Comparison of ENCODE assay signal across 2 cellular contexts in genomic region chr13:20121154-20121515, GRCh38.
TF ChIP-seq lines count a peak whose summit lies in the region.

No MANE protein-coding gene starts in this region.

TF ChIP-seq in HCT116, 20 proteins besides CTCF, POLR2A, EP300 and RAD21:
- TF ChIP-seq, protein P1, sequence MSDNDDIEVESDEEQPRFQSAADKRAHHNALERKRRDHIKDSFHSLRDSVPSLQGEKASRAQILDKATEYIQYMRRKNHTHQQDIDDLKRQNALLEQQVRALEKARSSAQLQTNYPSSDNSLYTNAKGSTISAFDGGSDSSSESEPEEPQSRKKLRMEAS (IDR thresholded peaks at IDR 0.05): no peak
- no peak for TF ChIP-seq FOSL1 (IDR thresholded peaks at IDR 0.05; ENCODE audit: low read depth)

TF ChIP-seq in HepG2, 621 proteins besides CTCF, POLR2A, EP300 and RAD21 (continues in another document):
- TF ChIP-seq BCL3 (CRISPR knock-in tag; IDR thresholded peaks at IDR 0.05) (no peak), PHF8 (CRISPR knock-in tag; IDR thresholded peaks at IDR 0.05) (peak; percentile 6; the same call in 1 of the 2 replicates), SP140L (CRISPR knock-in tag; IDR thresholded peaks at IDR 0.05; ENCODE audit: borderline replicate concordance) (no peak), YEATS4 (CRISPR knock-in tag; IDR thresholded peaks at IDR 0.05; ENCODE audit: borderline replicate concordance) (no peak), ZFP41 (CRISPR knock-in tag; IDR thresholded peaks at IDR 0.05; ENCODE audit: borderline replicate concordance) (no peak), HNF4A (CRISPR knock-in tag; IDR thresholded peaks at IDR 0.05) (0 out of 2 replicates have a peak, but pooled peaks have one; percentile 3), ZNF24 (IDR thresholded peaks at IDR 0.05) (no peak), ZNF678 (CRISPR knock-in tag; IDR thresholded peaks at IDR 0.05) (no peak), CENPX (CRISPR knock-in tag; IDR thresholded peaks at IDR 0.05) (no peak), BHLHE40 (IDR thresholded peaks at IDR 0.05; ENCODE audit: low read length) (no peak), ZFP90 (CRISPR knock-in tag; IDR thresholded peaks at IDR 0.05; ENCODE audit: borderline replicate concordance) (0 out of 2 replicates have a peak, but pooled peaks have one; percentile 29), GTF2F1 (IDR thresholded peaks at IDR 0.05; ENCODE audit: low read length) (no peak), MBNL3 (CRISPR knock-in tag; conservative IDR thresholded peaks at IDR 0.05) (no peak), ZNF263 (CRISPR knock-in tag; IDR thresholded peaks at IDR 0.05) (no peak), TMF1 (CRISPR knock-in tag; IDR thresholded peaks at IDR 0.05; ENCODE audit: low read depth) (no peak), ZBTB1 (CRISPR knock-in tag; IDR thresholded peaks at IDR 0.05; ENCODE audit: borderline replicate concordance) (no peak), SP4 (CRISPR knock-in tag; IDR thresholded peaks at IDR 0.05) (no peak), HCFC1 (IDR thresholded peaks at IDR 0.05; ENCODE audit: low read depth, low read length) (no peak), ARID2 (CRISPR knock-in tag; IDR thresholded peaks at IDR 0.05; ENCODE audit: borderline replicate concordance) (no peak), ZFP91 (CRISPR knock-in tag; IDR thresholded peaks at IDR 0.05; ENCODE audit: borderline replicate concordance) (no peak), ZNF562 (CRISPR knock-in tag; IDR thresholded peaks at IDR 0.05; ENCODE audit: borderline replicate concordance) (no peak), KMT2B (CRISPR knock-in tag; IDR thresholded peaks at IDR 0.05) (no peak), RFX3 (CRISPR knock-in tag; IDR thresholded peaks at IDR 0.05) (no peak), ZNF20 (CRISPR knock-in tag; IDR thresholded peaks at IDR 0.05) (no peak), HMG20B (CRISPR knock-in tag; conservative IDR thresholded peaks at IDR 0.05) (no peak), FOXC1 (CRISPR knock-in tag; IDR thresholded peaks at IDR 0.05; ENCODE audit: borderline replicate concordance) (no peak), PPARG (CRISPR knock-in tag; conservative IDR thresholded peaks at IDR 0.05) (no peak), ZNF609 (CRISPR knock-in tag; IDR thresholded peaks at IDR 0.05; ENCODE audit: borderline replicate concordance) (no peak), DNMT3B (CRISPR knock-in tag; conservative IDR thresholded peaks at IDR 0.05) (no peak), BRCA1 (CRISPR knock-in tag; IDR thresholded peaks at IDR 0.05) (no peak), ZNF274 (CRISPR knock-in tag; IDR thresholded peaks at IDR 0.05) (no peak), ZNF720 (CRISPR knock-in tag; IDR thresholded peaks at IDR 0.05) (no peak), ZNF768 (CRISPR knock-in tag; IDR thresholded peaks at IDR 0.05) (no peak), MEIS1 (CRISPR knock-in tag; IDR thresholded peaks at IDR 0.05; ENCODE audit: borderline replicate concordance) (no peak), SAP130 (CRISPR knock-in tag; IDR thresholded peaks at IDR 0.05; ENCODE audit: low read depth) (peak; percentile 28; the same call in 1 of the 2 replicates), SIN3B (IDR thresholded peaks at IDR 0.05; ENCODE audit: low read length) (no peak), NCOR1 (IDR thresholded peaks at IDR 0.05; ENCODE audit: borderline replicate concordance, low read length) (no peak), ZNF234 (CRISPR knock-in tag; conservative IDR thresholded peaks at IDR 0.05) (no peak), TBL1XR1 (IDR thresholded peaks at IDR 0.05; ENCODE audit: borderline replicate concordance, low read length, partially characterized antibody) (no peak), ZNF687 (CRISPR knock-in tag; IDR thresholded peaks at IDR 0.05) (0 out of 2 replicates have a peak, but pooled peaks have one; percentile 14), ZSCAN31 (CRISPR knock-in tag; IDR thresholded peaks at IDR 0.05; ENCODE audit: low read depth) (no peak), HNRNPLL (IDR thresholded peaks at IDR 0.05; ENCODE audit: low read depth, low read length, poor library complexity, severe bottlenecking) (no peak), ZNF3 (CRISPR knock-in tag; IDR thresholded peaks at IDR 0.05) (no peak), ZBTB7B (CRISPR knock-in tag; IDR thresholded peaks at IDR 0.05) (no peak), MED8 (CRISPR knock-in tag; IDR thresholded peaks at IDR 0.05; ENCODE audit: insufficient replicate concordance) (no peak), ESRRA (CRISPR knock-in tag; IDR thresholded peaks at IDR 0.05; ENCODE audit: low read depth) (no peak), TEAD3 (CRISPR knock-in tag; optimal IDR thresholded peaks at IDR 0.05; ENCODE audit: borderline replicate concordance) (peak; percentile 26)
- TF ChIP-seq, protein P2, sequence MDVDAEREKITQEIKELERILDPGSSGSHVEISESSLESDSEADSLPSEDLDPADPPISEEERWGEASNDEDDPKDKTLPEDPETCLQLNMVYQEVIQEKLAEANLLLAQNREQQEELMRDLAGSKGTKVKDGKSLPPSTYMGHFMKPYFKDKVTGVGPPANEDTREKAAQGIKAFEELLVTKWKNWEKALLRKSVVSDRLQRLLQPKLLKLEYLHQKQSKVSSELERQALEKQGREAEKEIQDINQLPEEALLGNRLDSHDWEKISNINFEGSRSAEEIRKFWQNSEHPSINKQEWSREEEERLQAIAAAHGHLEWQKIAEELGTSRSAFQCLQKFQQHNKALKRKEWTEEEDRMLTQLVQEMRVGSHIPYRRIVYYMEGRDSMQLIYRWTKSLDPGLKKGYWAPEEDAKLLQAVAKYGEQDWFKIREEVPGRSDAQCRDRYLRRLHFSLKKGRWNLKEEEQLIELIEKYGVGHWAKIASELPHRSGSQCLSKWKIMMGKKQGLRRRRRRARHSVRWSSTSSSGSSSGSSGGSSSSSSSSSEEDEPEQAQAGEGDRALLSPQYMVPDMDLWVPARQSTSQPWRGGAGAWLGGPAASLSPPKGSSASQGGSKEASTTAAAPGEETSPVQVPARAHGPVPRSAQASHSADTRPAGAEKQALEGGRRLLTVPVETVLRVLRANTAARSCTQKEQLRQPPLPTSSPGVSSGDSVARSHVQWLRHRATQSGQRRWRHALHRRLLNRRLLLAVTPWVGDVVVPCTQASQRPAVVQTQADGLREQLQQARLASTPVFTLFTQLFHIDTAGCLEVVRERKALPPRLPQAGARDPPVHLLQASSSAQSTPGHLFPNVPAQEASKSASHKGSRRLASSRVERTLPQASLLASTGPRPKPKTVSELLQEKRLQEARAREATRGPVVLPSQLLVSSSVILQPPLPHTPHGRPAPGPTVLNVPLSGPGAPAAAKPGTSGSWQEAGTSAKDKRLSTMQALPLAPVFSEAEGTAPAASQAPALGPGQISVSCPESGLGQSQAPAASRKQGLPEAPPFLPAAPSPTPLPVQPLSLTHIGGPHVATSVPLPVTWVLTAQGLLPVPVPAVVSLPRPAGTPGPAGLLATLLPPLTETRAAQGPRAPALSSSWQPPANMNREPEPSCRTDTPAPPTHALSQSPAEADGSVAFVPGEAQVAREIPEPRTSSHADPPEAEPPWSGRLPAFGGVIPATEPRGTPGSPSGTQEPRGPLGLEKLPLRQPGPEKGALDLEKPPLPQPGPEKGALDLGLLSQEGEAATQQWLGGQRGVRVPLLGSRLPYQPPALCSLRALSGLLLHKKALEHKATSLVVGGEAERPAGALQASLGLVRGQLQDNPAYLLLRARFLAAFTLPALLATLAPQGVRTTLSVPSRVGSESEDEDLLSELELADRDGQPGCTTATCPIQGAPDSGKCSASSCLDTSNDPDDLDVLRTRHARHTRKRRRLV (CRISPR knock-in tag; IDR thresholded peaks at IDR 0.05): no peak
- TF ChIP-seq, protein P3, sequence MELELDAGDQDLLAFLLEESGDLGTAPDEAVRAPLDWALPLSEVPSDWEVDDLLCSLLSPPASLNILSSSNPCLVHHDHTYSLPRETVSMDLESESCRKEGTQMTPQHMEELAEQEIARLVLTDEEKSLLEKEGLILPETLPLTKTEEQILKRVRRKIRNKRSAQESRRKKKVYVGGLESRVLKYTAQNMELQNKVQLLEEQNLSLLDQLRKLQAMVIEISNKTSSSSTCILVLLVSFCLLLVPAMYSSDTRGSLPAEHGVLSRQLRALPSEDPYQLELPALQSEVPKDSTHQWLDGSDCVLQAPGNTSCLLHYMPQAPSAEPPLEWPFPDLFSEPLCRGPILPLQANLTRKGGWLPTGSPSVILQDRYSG (CRISPR knock-in tag; IDR thresholded peaks at IDR 0.05): no peak
- TF ChIP-seq, protein P4, sequence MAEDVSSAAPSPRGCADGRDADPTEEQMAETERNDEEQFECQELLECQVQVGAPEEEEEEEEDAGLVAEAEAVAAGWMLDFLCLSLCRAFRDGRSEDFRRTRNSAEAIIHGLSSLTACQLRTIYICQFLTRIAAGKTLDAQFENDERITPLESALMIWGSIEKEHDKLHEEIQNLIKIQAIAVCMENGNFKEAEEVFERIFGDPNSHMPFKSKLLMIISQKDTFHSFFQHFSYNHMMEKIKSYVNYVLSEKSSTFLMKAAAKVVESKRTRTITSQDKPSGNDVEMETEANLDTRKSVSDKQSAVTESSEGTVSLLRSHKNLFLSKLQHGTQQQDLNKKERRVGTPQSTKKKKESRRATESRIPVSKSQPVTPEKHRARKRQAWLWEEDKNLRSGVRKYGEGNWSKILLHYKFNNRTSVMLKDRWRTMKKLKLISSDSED (CRISPR knock-in tag; IDR thresholded peaks at IDR 0.05): no peak
